ENCODE assay signal across 1 cellular context in genomic region chr6:137588472-137588871, GRCh38.
TF ChIP-seq lines count a peak whose summit lies in the region.

No MANE protein-coding gene starts in this region.

TF ChIP-seq in HepG2, 621 proteins besides CTCF, POLR2A, EP300 and RAD21:
- TF ChIP-seq ZBTB43 (CRISPR knock-in tag; conservative IDR thresholded peaks at IDR 0.05) (no peak), ZNF563 (CRISPR knock-in tag; IDR thresholded peaks at IDR 0.05) (no peak), ARNT (IDR thresholded peaks at IDR 0.05) (no peak), REL (CRISPR knock-in tag; conservative IDR thresholded peaks at IDR 0.05) (no peak), PRDM15 (CRISPR knock-in tag; IDR thresholded peaks at IDR 0.05) (no peak), NR3C1 (CRISPR knock-in tag; IDR thresholded peaks at IDR 0.05) (no peak), SRSF4 (IDR thresholded peaks at IDR 0.05; ENCODE audit: low read depth, low read length, poor library complexity, severe bottlenecking) (no peak), ZNF550 (CRISPR knock-in tag; IDR thresholded peaks at IDR 0.05; ENCODE audit: borderline replicate concordance) (no peak), ZNF576 (CRISPR knock-in tag; IDR thresholded peaks at IDR 0.05) (no peak), ZNF468 (CRISPR knock-in tag; IDR thresholded peaks at IDR 0.05) (no peak), TEF (CRISPR knock-in tag; IDR thresholded peaks at IDR 0.05) (no peak), HNF4G (IDR thresholded peaks at IDR 0.05; ENCODE audit: borderline replicate concordance, low read depth, low read length) (peak; percentile 47; the same call in 1 of the 2 replicates), HNF4G (CRISPR knock-in tag; IDR thresholded peaks at IDR 0.05; ENCODE audit: borderline replicate concordance, low read depth) (no peak), PHB2 (IDR thresholded peaks at IDR 0.05; ENCODE audit: partially characterized antibody) (no peak), ZNF782 (CRISPR knock-in tag; IDR thresholded peaks at IDR 0.05; ENCODE audit: borderline replicate concordance) (no peak), ZBTB21 (CRISPR knock-in tag; IDR thresholded peaks at IDR 0.05) (no peak), ZNF687 (CRISPR knock-in tag; IDR thresholded peaks at IDR 0.05) (0 out of 2 replicates have a peak, but pooled peaks have one; percentile 15), ZNF12 (CRISPR knock-in tag; IDR thresholded peaks at IDR 0.05) (0 out of 2 replicates have a peak, but pooled peaks have one; percentile 13), HNF4A (CRISPR knock-in tag; IDR thresholded peaks at IDR 0.05) (peak; percentile 86), ESRRA (CRISPR knock-in tag; IDR thresholded peaks at IDR 0.05; ENCODE audit: low read depth) (0 out of 2 replicates have a peak, but pooled peaks have one; percentile 7), HOXA9 (CRISPR knock-in tag; IDR thresholded peaks at IDR 0.05; ENCODE audit: borderline replicate concordance) (peak; percentile 72; the same call in 1 of the 2 replicates), ZBTB39 (CRISPR knock-in tag; IDR thresholded peaks at IDR 0.05) (no peak), KLF16 (CRISPR knock-in tag; IDR thresholded peaks at IDR 0.05) (no peak), ZKSCAN1 (IDR thresholded peaks at IDR 0.05; ENCODE audit: low read length) (no peak), ZBTB10 (CRISPR knock-in tag; IDR thresholded peaks at IDR 0.05; ENCODE audit: borderline replicate concordance) (no peak), ZFX (CRISPR knock-in tag; IDR thresholded peaks at IDR 0.05; ENCODE audit: low read depth) (0 out of 2 replicates have a peak, but pooled peaks have one; percentile 3), MAX (IDR thresholded peaks at IDR 0.05) (peak; percentile 57; the same call in 1 of the 2 replicates), ZNF639 (CRISPR knock-in tag; conservative IDR thresholded peaks at IDR 0.05) (no peak), ZNF644 (CRISPR knock-in tag; IDR thresholded peaks at IDR 0.05; ENCODE audit: low read depth) (peak; percentile 79), KLF13 (CRISPR knock-in tag; IDR thresholded peaks at IDR 0.05) (0 out of 2 replicates have a peak, but pooled peaks have one; percentile 32), HMG20B (CRISPR knock-in tag; conservative IDR thresholded peaks at IDR 0.05) (no peak), U2AF2 (IDR thresholded peaks at IDR 0.05; ENCODE audit: low read depth, low read length) (no peak), YEATS4 (CRISPR knock-in tag; IDR thresholded peaks at IDR 0.05; ENCODE audit: borderline replicate concordance) (no peak)
